21 cellular contexts compared by ENCODE assay signal in the genomic region with DNA sequence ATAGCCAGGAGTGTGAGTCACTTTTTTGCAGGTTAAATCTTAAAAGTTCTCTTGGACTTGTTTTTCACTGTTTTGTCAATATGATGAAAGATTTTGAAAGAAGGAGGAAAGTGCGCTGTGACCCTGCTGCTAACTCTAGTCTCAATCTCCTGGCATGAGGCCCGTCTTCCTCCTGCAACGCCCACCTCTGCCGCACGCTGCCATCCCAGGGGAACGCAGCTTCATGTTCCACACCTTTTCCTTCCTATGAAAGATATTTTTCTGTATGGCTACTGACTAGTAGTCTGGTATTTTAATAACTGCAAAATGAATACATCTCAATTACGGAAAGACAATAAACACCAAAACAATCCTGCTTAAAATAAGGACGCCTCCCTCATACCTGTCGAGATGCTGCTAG. TPM values are rescaled to one million over a fixed set of nuclear protein-coding genes. Genes with fewer than 3 reads are reported as not detected.
"Had no signal": no experiment of that assay in that cellular context is flagged by ENCODE, and none has a peak within 500 bp of the region (broad histone marks: within the 10 kb centered on the region; RNA-seq: fewer than 3 reads in every experiment).

No MANE protein-coding gene starts in this region.

- H3K4me3 Mint-ChIP-seq: natural killer cell; stimulated activated effector memory CD8-positive, alpha-beta T cell treated with anti-CD3 and anti-CD28 coated beads, Interleukin-12 subunit alpha, Interleukin-12 subunit beta, amount 100 ng/mL, for 72 hours; type B pancreatic cell had no signal

- H3K4me1 Mint-ChIP-seq: natural killer cell; stimulated activated effector memory CD8-positive, alpha-beta T cell treated with anti-CD3 and anti-CD28 coated beads, Interleukin-12 subunit alpha, Interleukin-12 subunit beta, amount 100 ng/mL, for 72 hours had no signal

- H3K9me3 Mint-ChIP-seq: stimulated activated effector memory CD8-positive, alpha-beta T cell treated with anti-CD3 and anti-CD28 coated beads, Interleukin-12 subunit alpha, Interleukin-12 subunit beta, amount 100 ng/mL, for 72 hours; type B pancreatic cell had no signal

- ATAC-seq: esophagus mucosa; left lung; lower lobe of right lung; natural killer cell; stimulated activated effector memory CD8-positive, alpha-beta T cell treated with anti-CD3 and anti-CD28 coated beads, Interleukin-12 subunit alpha, Interleukin-12 subunit beta, amount 100 ng/mL, for 72 hours had no signal

- DNase-seq: effector CD4-positive, alpha-beta T cell; kidney; left lung; lower lobe of right lung; natural killer cell; occipital lobe; ovary; sigmoid colon; stimulated activated CD4-positive, alpha-beta T cell treated with anti-CD3 and anti-CD28 coated beads, Interleukin-2, amount 100 ng/mL, for 24 hours; stimulated activated CD4-positive, alpha-beta T cell treated with anti-CD3 and anti-CD28 coated beads, Interleukin-4, amount 100 ng/mL, for 24 hours; stimulated activated naive CD4-positive, alpha-beta T cell treated with Interleukin-2 at 50 U/mL for 16 hours; stomach; thyroid gland had no signal

- H3K27ac ChIP-seq: cardiac muscle cell, coronary artery, epithelial cell of prostate, hepatocyte, left lung, lower lobe of right lung, ovary, sigmoid colon, stomach, thyroid gland had no signal

- H3K27ac Mint-ChIP-seq: natural killer cell; stimulated activated effector memory CD8-positive, alpha-beta T cell treated with anti-CD3 and anti-CD28 coated beads, Interleukin-12 subunit alpha, Interleukin-12 subunit beta, amount 100 ng/mL, for 72 hours; type B pancreatic cell had no signal

- H3K4me1 ChIP-seq: left lung, lower lobe of right lung, sigmoid colon, thyroid gland had no signal

- H3K36me3 Mint-ChIP-seq: natural killer cell; stimulated activated effector memory CD8-positive, alpha-beta T cell treated with anti-CD3 and anti-CD28 coated beads, Interleukin-12 subunit alpha, Interleukin-12 subunit beta, amount 100 ng/mL, for 72 hours had no signal

- H3K4me3 ChIP-seq: cardiac muscle cell, coronary artery, hepatocyte, left lung, lower lobe of right lung, ovary, sigmoid colon, stomach, thyroid gland had no signal

- H3K27me3 ChIP-seq: cardiac muscle cell, hepatocyte, ovary, sigmoid colon, stomach, thyroid gland had no signal

- H3K9me3 ChIP-seq: left lung, lower lobe of right lung, ovary, sigmoid colon, stomach, thyroid gland had no signal

RNA-seq across cellular contexts. Expression of a gene that starts 8.3 kb away (rescaled TPM):
- total RNA-seq: natural killer cell had no signal
- polyA plus RNA-seq: neural cell had no signal
